ENCODE assay signal across 9 cellular contexts in the genomic region with DNA sequence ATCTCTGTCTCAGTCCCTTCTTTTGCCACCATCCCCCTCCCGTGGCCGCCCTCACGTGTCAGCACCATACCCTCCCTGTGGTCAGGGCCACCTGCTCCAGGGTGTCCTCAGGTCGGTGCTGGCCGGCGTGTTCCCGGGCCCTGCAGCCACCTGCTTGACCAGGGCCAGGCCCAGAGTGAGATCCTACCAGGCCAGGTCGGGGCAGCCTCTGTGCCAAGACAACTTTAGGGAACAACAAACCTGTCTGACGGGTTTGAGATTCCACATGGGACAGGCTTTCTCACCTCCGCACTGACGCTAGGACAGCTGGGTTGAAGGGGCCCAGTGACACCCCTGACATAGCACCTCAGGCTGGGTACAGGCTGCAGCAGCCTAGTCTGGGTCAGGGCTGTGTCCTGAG. TPM values are rescaled to one million over a fixed set of nuclear protein-coding genes. Genes with fewer than 3 reads are reported as not detected.
DNase-seq lines count a peak whose midpoint lies in the region; ATAC-seq and TF ChIP-seq lines count a peak whose summit lies in the region.
"Had no signal": no experiment of that assay in that cellular context is flagged by ENCODE, and none has a peak within 500 bp of the region (broad histone marks: within the 10 kb centered on the region; RNA-seq: fewer than 3 reads in every experiment).

No MANE protein-coding gene starts in this region.

- no peak overlapping the region for H3K9ac ChIP-seq in IMR-90 (ENCODE audit: low read depth, low read length)

- no peak overlapping the region for H3K14ac ChIP-seq in IMR-90 (replicated peaks; ENCODE audit: low read depth, low read length)

- intact Hi-C loops in IMR-90 (cut with micrococcal nuclease) (no loop called here), body of pancreas (cut with DNase I) (no loop called here), lower lobe of right lung (cut with DNase I) (no loop called here)

- WGBS in IMR-90 (ENCODE audit: extremely low coverage in 2 of 2, insufficient read length in 1 of 2), 2 experiments: 95% methylated on average over 6 of the region's 11 CpGs; no CpG with 5 or more reads in 1 of the 2 experiments
- WGBS in body of pancreas, 2 donors: 20 to 26% methylated on average over 11 of the region's 11 CpGs
- WGBS in suprapubic skin: 48% methylated on average over 10 of the region's 11 CpGs

- H2AK9ac ChIP-seq in IMR-90 (replicated peaks; ENCODE audit: low read depth, low read length, poor library complexity): peak overlapping the region; percentile 89

- 0 out of 2 replicates have a peak overlapping the region, but pooled peaks have one; percentile 20 for H2BK20ac ChIP-seq in IMR-90 (ENCODE audit: low read depth, low read length)

- H2BK120ac ChIP-seq in IMR-90 (ENCODE audit: low read depth, low read length): peak overlapping the region; percentile 27; the same call in 1 of the 2 replicates

- H4K91ac ChIP-seq in IMR-90 (ENCODE audit: insufficient read depth, low read depth, low read length): peak overlapping the region; percentile 28; the same call in 1 of the 2 replicates

- DNase-seq in IMR-90 (no peak), body of pancreas (peak; percentile 73 to 85 (median 84)), lower lobe of right lung (peak; percentile 88), suprapubic skin (ENCODE audit: low spot score in 2 of 2) (peak in 1 of 2 donors; percentile 68), SW480 (ENCODE audit: low spot score) (no peak)
- DNase-seq in activated T-cell treated with anti-CD3 and anti-CD28 coated beads, Interleukin-2, amount 50 U/mL, for 4 hours: no peak
- DNase-seq: NCI-H1105 treated with DMSO at 0.1 percent for 48 hours, T1000 had no signal

- no peaks in the 10 kb centered on the region for H3K9me3 ChIP-seq in IMR-90 (ENCODE audit: control insufficient read depth, insufficient read depth, low read length)
- H3K9me3 ChIP-seq in body of pancreas: no peaks in the 10 kb centered on the region
- no peaks in the 10 kb centered on the region for H3K9me3 ChIP-seq in lower lobe of right lung
- no peaks in the 10 kb centered on the region for H3K9me3 ChIP-seq in suprapubic skin

- H3K18ac ChIP-seq in IMR-90 (ENCODE audit: low read depth, low read length): no peak overlapping the region

- TF ChIP-seq CTCF in IMR-90 (conservative IDR thresholded peaks at IDR 0.05; ENCODE audit: low read depth, low read length) (no peak), body of pancreas (IDR thresholded peaks at IDR 0.05) (no peak), lower lobe of right lung (IDR thresholded peaks at IDR 0.05) (no peak), suprapubic skin (IDR thresholded peaks at IDR 0.05) (no peak)

- H4K20me1 ChIP-seq in IMR-90 (ENCODE audit: insufficient read depth, low read length): no peaks in the 10 kb centered on the region

- TF ChIP-seq POLR2A in IMR-90 (IDR thresholded peaks at IDR 0.05; ENCODE audit: low read depth, low read length) (no peak), body of pancreas (IDR thresholded peaks at IDR 0.05) (peak in 2 of 3 donors; percentile 58), suprapubic skin (IDR thresholded peaks at IDR 0.05) (no peak)

- no peak overlapping the region; the same call in 2 of the 3 replicates for H2BK15ac ChIP-seq in IMR-90 (ENCODE audit: low read depth, low read length)

- H3K4me2 ChIP-seq in IMR-90 (ENCODE audit: low read depth, low read length): no peak overlapping the region

- H3K27me3 ChIP-seq in IMR-90 (ENCODE audit: control insufficient read depth, insufficient read depth, low read length) (no peaks in the 10 kb centered on the region), body of pancreas (no peaks in the 10 kb centered on the region), lower lobe of right lung (ENCODE audit: low read depth) (no peaks in the 10 kb centered on the region), suprapubic skin (no peaks in the 10 kb centered on the region)

- H2AFZ ChIP-seq in IMR-90 (replicated peaks; ENCODE audit: low read length, poor library complexity): peak overlapping the region; percentile 23

- in situ Hi-C loops in IMR-90 (cut with MboI; ENCODE audit: low sequenced_read_pairs): no loop called here

- no peak for TF ChIP-seq EP300 in suprapubic skin (IDR thresholded peaks at IDR 0.05)

- no peak overlapping the region for H3K56ac ChIP-seq in IMR-90 (ENCODE audit: extremely low read depth, insufficient read depth, low read length)

- dilution Hi-C loops in IMR-90 (cut with HindIII; ENCODE audit: low sequenced_read_pairs, unreplicated experiment): no loop called here

- H3K4ac ChIP-seq in IMR-90 (ENCODE audit: low read depth, low read length): peak overlapping the region; percentile 35; the same call in 1 of the 2 replicates

- no peak overlapping the region for H2BK5ac ChIP-seq in IMR-90 (ENCODE audit: low read depth, low read length, poor library complexity, severe bottlenecking)

- H3K9me3 Mint-ChIP-seq in activated T-cell treated with anti-CD3 and anti-CD28 coated beads, Interleukin-2, amount 50 U/mL, for 4 hours: no peaks in the 10 kb centered on the region

- peaks cover 8% of the 10 kb centered on the region for H3K4me1 Mint-ChIP-seq in activated T-cell treated with anti-CD3 and anti-CD28 coated beads, Interleukin-2, amount 50 U/mL, for 4 hours (ENCODE audit: low read depth)

- CTCF ChIA-PET in IMR-90 (lab: Yijun Ruan, JAX): no interaction called here

- H3K27me3 Mint-ChIP-seq in activated T-cell treated with anti-CD3 and anti-CD28 coated beads, Interleukin-2, amount 50 U/mL, for 4 hours (ENCODE audit: low read depth): peaks cover 3% of the 10 kb centered on the region

- no peak overlapping the region for H4K5ac ChIP-seq in IMR-90 (ENCODE audit: low read depth, low read length)

- BruUV-seq in IMR-90 (replicated peaks; lab: Mats Ljungman, UMichigan): no TSS peak

- no peaks in the 10 kb centered on the region for H3K79me1 ChIP-seq in IMR-90 (ENCODE audit: low read depth in 1 of 2, low read length in 2 of 2)

- H3K27ac ChIP-seq in IMR-90 (ENCODE audit: insufficient read depth, low read length) (no peak overlapping the region), body of pancreas (peak overlapping the region; percentile 65 to 87 (median 82)), lower lobe of right lung (peak overlapping the region; percentile 78), suprapubic skin (peak overlapping the region; percentile 68)

- peaks cover 16% of the 10 kb centered on the region for H3K4me1 ChIP-seq in IMR-90 (ENCODE audit: control insufficient read depth, insufficient read depth, low read length)
- peaks cover 44% of the 10 kb centered on the region for H3K4me1 ChIP-seq in body of pancreas
- peaks cover 40% of the 10 kb centered on the region for H3K4me1 ChIP-seq in lower lobe of right lung
- peaks cover 59% of the 10 kb centered on the region for H3K4me1 ChIP-seq in suprapubic skin

- H4K8ac ChIP-seq in IMR-90 (ENCODE audit: low read depth in 2 of 2, low read length in 2 of 2): no peak overlapping the region

- H3K36me3 Mint-ChIP-seq in activated T-cell treated with anti-CD3 and anti-CD28 coated beads, Interleukin-2, amount 50 U/mL, for 4 hours (ENCODE audit: insufficient read depth): no peaks in the 10 kb centered on the region

- 0 out of 2 replicates have a peak, but pooled peaks cover 4% of the 10 kb centered on the region for H3K9me1 ChIP-seq in IMR-90 (ENCODE audit: insufficient read depth, low read length)

- H3K23ac ChIP-seq in IMR-90 (ENCODE audit: low read depth, low read length): no peak overlapping the region

- no peak for TF ChIP-seq RAD21 in IMR-90 (IDR thresholded peaks at IDR 0.05; ENCODE audit: low read length)

- ATAC-seq in IMR-90 (ENCODE audit: low read depth): no peak
- ATAC-seq in body of pancreas: peak; percentile 77
- ATAC-seq in lower lobe of right lung: peak; percentile 80 to 81
- no peak for ATAC-seq in GM19455 (IDR thresholded peaks at IDR 0.05; ENCODE audit: unreplicated experiment)
- no peak for ATAC-seq in activated T-cell treated with anti-CD3 and anti-CD28 coated beads, Interleukin-2, amount 50 U/mL, for 4 hours

- H2AK5ac ChIP-seq in IMR-90 (ENCODE audit: low read depth, low read length): peak overlapping the region; percentile 87; the same call in 1 of the 2 replicates

- POLR2A ChIA-PET in IMR-90 (lab: Charles Lee; ENCODE audit: unreplicated experiment): no interaction called here

- H3K4me3 Mint-ChIP-seq in activated T-cell treated with anti-CD3 and anti-CD28 coated beads, Interleukin-2, amount 50 U/mL, for 4 hours: no peak overlapping the region

- H3K36me3 ChIP-seq in IMR-90 (ENCODE audit: control insufficient read depth, insufficient read depth, low read length): no peaks in the 10 kb centered on the region
- H3K36me3 ChIP-seq in body of pancreas (replicated peaks in 1 of 2; ENCODE audit: insufficient read depth in 1 of 2, low read depth in 2 of 2): no peaks in the 10 kb centered on the region
- no peaks in the 10 kb centered on the region for H3K36me3 ChIP-seq in lower lobe of right lung
- no peaks in the 10 kb centered on the region for H3K36me3 ChIP-seq in suprapubic skin

- H3K4me3 ChIP-seq in IMR-90 (ENCODE audit: insufficient read depth, low read depth, low read length) (no peak overlapping the region), body of pancreas (no peak overlapping the region), lower lobe of right lung (no peak overlapping the region), suprapubic skin (no peak overlapping the region)

RNA-seq across cellular contexts. Expression of a gene that starts 7.5 kb away (rescaled TPM):
- total RNA-seq in IMR-90 (2012; rRNA removed): 13.4 and 13.6 TPM in 2 replicates
- 40.4 and 40.5 TPM in 2 replicates for polyA plus RNA-seq in IMR-90 (2012; rRNA removed)
- 16.4 and 33.2 TPM in 2 replicates for polyA plus RNA-seq in IMR-90 (2012; cell fraction: cytosol; rRNA removed)
- polyA plus RNA-seq in IMR-90 (2012; cell fraction: nucleus; rRNA removed; ENCODE audit: low replicate concordance): 123 and 292 TPM in 2 replicates
- total RNA-seq in body of pancreas: 10 to 100 TPM; 14.0 to 30.7 TPM
- total RNA-seq in lower lobe of right lung: 91.6 TPM
- total RNA-seq in suprapubic skin: 10 to 100 TPM; 36.7 to 58.9 (median 45.5) TPM
- 100 to 1,000 TPM; 134 to 140 (median 139) TPM for total RNA-seq in activated T-cell treated with anti-CD3 and anti-CD28 coated beads, Interleukin-2, amount 50 U/mL, for 4 hours

RNA-seq across cellular contexts. Expression of a gene that starts 24.0 kb away (rescaled TPM):
- total RNA-seq in IMR-90 (2012; rRNA removed): 39.3 and 45.0 TPM in 2 replicates
- 40.9 and 42.8 TPM in 2 replicates for polyA plus RNA-seq in IMR-90 (2012; rRNA removed)
- polyA plus RNA-seq in IMR-90 (2012; cell fraction: cytosol; rRNA removed): 35.6 and 50.4 TPM in 2 replicates
- 146 and 257 TPM in 2 replicates for polyA plus RNA-seq in IMR-90 (2012; cell fraction: nucleus; rRNA removed; ENCODE audit: low replicate concordance)
- total RNA-seq in body of pancreas: 10 to 100 TPM; 49.0 to 68.6 TPM
- total RNA-seq in lower lobe of right lung: 50.5 TPM
- 10 to 100 TPM; 62.5 to 76.9 (median 66.4) TPM for total RNA-seq in suprapubic skin
- 10 to 100 TPM; 64.4 to 72.0 (median 69.8) TPM for total RNA-seq in activated T-cell treated with anti-CD3 and anti-CD28 coated beads, Interleukin-2, amount 50 U/mL, for 4 hours

RNA-seq across cellular contexts. Expression of a gene that starts 56.2 kb away (rescaled TPM):
- total RNA-seq in IMR-90 (2012; rRNA removed): 0.18 and 0.56 TPM in 2 replicates
- polyA plus RNA-seq in IMR-90 (2012; rRNA removed): 3.9 and 8.5 TPM in 2 replicates
- 3.2 and 7.9 TPM in 2 replicates for polyA plus RNA-seq in IMR-90 (2012; cell fraction: cytosol; rRNA removed)
- 24.1 and 64.4 TPM in 2 replicates for polyA plus RNA-seq in IMR-90 (2012; cell fraction: nucleus; rRNA removed; ENCODE audit: low replicate concordance)
- under 1 TPM; 0.33 to 0.78 TPM for total RNA-seq in body of pancreas
- 0.41 TPM for total RNA-seq in lower lobe of right lung
- total RNA-seq in suprapubic skin: 1 to 10 TPM; 2.9 to 8.6 (median 5.1) TPM
- 1 to 10 TPM in 2 of 3 donors, under 1 TPM in 1; 0.63 to 1.4 (median 1.1) TPM for total RNA-seq in activated T-cell treated with anti-CD3 and anti-CD28 coated beads, Interleukin-2, amount 50 U/mL, for 4 hours

RNA-seq across cellular contexts. Expression of a gene that starts 59.9 kb away (rescaled TPM):
- total RNA-seq in IMR-90 (2012; rRNA removed): 7.3 and 13.6 TPM in 2 replicates
- 140 and 189 TPM in 2 replicates for polyA plus RNA-seq in IMR-90 (2012; rRNA removed)
- polyA plus RNA-seq in IMR-90 (2012; cell fraction: cytosol; rRNA removed): 348 and 386 TPM in 2 replicates
- polyA plus RNA-seq in IMR-90 (2012; cell fraction: nucleus; rRNA removed; ENCODE audit: low replicate concordance): 72.4 and 213 TPM in 2 replicates
- 100 to 1,000 TPM; 156 to 157 TPM for total RNA-seq in body of pancreas
- 116 TPM for total RNA-seq in lower lobe of right lung
- 100 to 1,000 TPM; 102 to 205 (median 137) TPM for total RNA-seq in suprapubic skin
- total RNA-seq in activated T-cell treated with anti-CD3 and anti-CD28 coated beads, Interleukin-2, amount 50 U/mL, for 4 hours: 100 to 1,000 TPM; 259 to 434 (median 312) TPM

Comparison
In these comparisons a context has a peak if more than half of its experiments do, and no peak if none do; other contexts are left out.
1. ATAC-seq: peak in body of pancreas (single experiment) and lower lobe of right lung (2 of 2); none in IMR-90 (single experiment), GM19455 (single experiment) and activated T-cell treated with anti-CD3 and anti-CD28 coated beads, Interleukin-2, amount 50 U/mL, for 4 hours (0 of 2).
2. DNase-seq: peak in body of pancreas (4 of 4) and lower lobe of right lung (single experiment); none in IMR-90 (single experiment), SW480 (single experiment) and activated T-cell treated with anti-CD3 and anti-CD28 coated beads, Interleukin-2, amount 50 U/mL, for 4 hours (single experiment).
3. POLR2A ChIP-seq: peak in body of pancreas (2 of 3); none in IMR-90 (single experiment) and suprapubic skin (0 of 2).